In genomic region chr10:49593998-49594397, GRCh38 we compare ENCODE assay signal across 23 cellular contexts. TPM values are rescaled to one million over a fixed set of nuclear protein-coding genes. Genes with fewer than 3 reads are reported as not detected.
"Had no signal": no experiment of that assay in that cellular context is flagged by ENCODE, and none has a peak within 500 bp of the region (broad histone marks: within the 10 kb centered on the region; RNA-seq: fewer than 3 reads in every experiment).

No MANE protein-coding gene starts in this region.

- H3K27ac ChIP-seq: epithelial cell of prostate, esophagus muscularis mucosa, gastroesophageal sphincter, hepatocyte, psoas muscle, spleen, tibial artery, upper lobe of left lung, uterus had no signal

- H3K4me1 Mint-ChIP-seq: nephron had no signal

- H3K36me3 ChIP-seq: esophagus muscularis mucosa, gastroesophageal sphincter, spleen, tibial artery, upper lobe of left lung, uterus had no signal

- H3K9me3 ChIP-seq: esophagus muscularis mucosa, gastroesophageal sphincter, psoas muscle, tibial artery, upper lobe of left lung, uterus had no signal

- H3K4me1 ChIP-seq: esophagus muscularis mucosa, gastroesophageal sphincter, psoas muscle, spleen, tibial artery, upper lobe of left lung, uterus had no signal

- ATAC-seq: effector memory CD8-positive, alpha-beta T cell; gastroesophageal sphincter; stimulated activated memory B cell treated with anti-CD40 and anti-IgM and Interleukin-4, amounts not matched to agents 10 μg/mL and 1 μg/mL and 100 μg/mL, for 72 hours had no signal

- H2AFZ ChIP-seq: hepatocyte had no signal

- H3K27me3 ChIP-seq: hepatocyte, upper lobe of left lung, uterus had no signal

- DNase-seq: left ventricle myocardium superior; naive B cell; psoas muscle; spleen; stimulated activated CD4-positive, alpha-beta T cell treated with anti-CD3 and anti-CD28 coated beads, Interleukin-1b, Interleukin-23, amount 100 ng/mL, for 48 hours; tibial artery had no signal

- H3K9me3 Mint-ChIP-seq: effector memory CD8-positive, alpha-beta T cell; nephron had no signal

- H3K79me2 ChIP-seq: hepatocyte had no signal

- H3K4me2 ChIP-seq: hepatocyte had no signal

- H3K36me3 Mint-ChIP-seq: naive B cell; stimulated activated memory B cell treated with anti-CD40 and anti-IgM and Interleukin-4, amounts not matched to agents 10 μg/mL and 1 μg/mL and 100 μg/mL, for 72 hours had no signal

- H3K27ac Mint-ChIP-seq: dendritic cell treated with granulocyte-macrophage colony-stimulating factor and Interleukin-4, amounts not matched to agents 40 ng/mL and 50 ng/mL, for 4 days; effector memory CD8-positive, alpha-beta T cell; nephron; stimulated activated memory B cell treated with anti-CD40 and anti-IgM and Interleukin-4, amounts not matched to agents 10 μg/mL and 1 μg/mL and 100 μg/mL, for 72 hours; stimulated activated naive CD8-positive, alpha-beta T cell treated with anti-CD3 and anti-CD28 coated beads, Interleukin-15, Interleukin-2, amounts not matched to agents 100 ng/mL and 50 ng/mL, for 24 hours had no signal

- H3K4me3 ChIP-seq: esophagus muscularis mucosa, gastroesophageal sphincter, hepatocyte, lung, psoas muscle, spleen, tibial artery, upper lobe of left lung, uterus had no signal

- H3K4me3 Mint-ChIP-seq: dendritic cell treated with granulocyte-macrophage colony-stimulating factor and Interleukin-4, amounts not matched to agents 40 ng/mL and 50 ng/mL, for 4 days; effector memory CD8-positive, alpha-beta T cell; naive B cell; nephron; stimulated activated memory B cell treated with anti-CD40 and anti-IgM and Interleukin-4, amounts not matched to agents 10 μg/mL and 1 μg/mL and 100 μg/mL, for 72 hours; stimulated activated naive CD8-positive, alpha-beta T cell treated with anti-CD3 and anti-CD28 coated beads, Interleukin-15, Interleukin-2, amounts not matched to agents 100 ng/mL and 50 ng/mL, for 24 hours had no signal

RNA-seq across cellular contexts. Expression of gene SLC18A3, which starts 16.1 kb away (rescaled TPM):
- total RNA-seq: kidney epithelial cell, left ventricle myocardium superior, lung, occipital lobe, psoas muscle, sciatic nerve, skeletal muscle tissue, spleen, temporal lobe, upper lobe of left lung had no signal

RNA-seq across cellular contexts. Expression of gene CHAT, which starts 19.8 kb away (rescaled TPM):
- total RNA-seq: kidney epithelial cell, left ventricle myocardium superior, lung, psoas muscle, sciatic nerve, skeletal muscle tissue, spleen, temporal lobe, upper lobe of left lung, uterus had no signal
